ENCODE assay signal across 1 cellular context in the genomic region with DNA sequence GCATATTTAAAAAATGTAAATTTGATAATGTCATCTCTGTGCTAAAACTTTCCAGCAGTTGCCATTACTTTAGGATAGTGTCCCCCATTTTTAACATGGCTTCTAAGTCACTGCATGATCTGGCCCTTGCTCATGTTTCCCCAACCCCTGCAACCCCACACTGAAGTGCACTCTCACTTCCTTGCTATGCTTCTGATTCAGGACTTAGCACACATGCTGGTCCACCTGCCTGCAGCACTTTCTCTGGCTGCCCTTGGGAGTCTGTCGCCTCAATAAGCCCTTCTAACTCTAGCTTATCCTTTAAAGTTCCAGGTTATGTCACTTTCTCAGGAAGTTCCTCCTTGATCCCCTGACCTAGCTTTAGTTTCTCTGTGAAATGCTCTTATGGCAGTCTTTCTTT.
TF ChIP-seq lines count a peak whose summit lies in the region.

No MANE protein-coding gene starts in this region.

TF ChIP-seq in GM23338, 12 proteins besides CTCF, POLR2A, EP300 and RAD21 (continued from another document):
- TF ChIP-seq, protein P1, sequence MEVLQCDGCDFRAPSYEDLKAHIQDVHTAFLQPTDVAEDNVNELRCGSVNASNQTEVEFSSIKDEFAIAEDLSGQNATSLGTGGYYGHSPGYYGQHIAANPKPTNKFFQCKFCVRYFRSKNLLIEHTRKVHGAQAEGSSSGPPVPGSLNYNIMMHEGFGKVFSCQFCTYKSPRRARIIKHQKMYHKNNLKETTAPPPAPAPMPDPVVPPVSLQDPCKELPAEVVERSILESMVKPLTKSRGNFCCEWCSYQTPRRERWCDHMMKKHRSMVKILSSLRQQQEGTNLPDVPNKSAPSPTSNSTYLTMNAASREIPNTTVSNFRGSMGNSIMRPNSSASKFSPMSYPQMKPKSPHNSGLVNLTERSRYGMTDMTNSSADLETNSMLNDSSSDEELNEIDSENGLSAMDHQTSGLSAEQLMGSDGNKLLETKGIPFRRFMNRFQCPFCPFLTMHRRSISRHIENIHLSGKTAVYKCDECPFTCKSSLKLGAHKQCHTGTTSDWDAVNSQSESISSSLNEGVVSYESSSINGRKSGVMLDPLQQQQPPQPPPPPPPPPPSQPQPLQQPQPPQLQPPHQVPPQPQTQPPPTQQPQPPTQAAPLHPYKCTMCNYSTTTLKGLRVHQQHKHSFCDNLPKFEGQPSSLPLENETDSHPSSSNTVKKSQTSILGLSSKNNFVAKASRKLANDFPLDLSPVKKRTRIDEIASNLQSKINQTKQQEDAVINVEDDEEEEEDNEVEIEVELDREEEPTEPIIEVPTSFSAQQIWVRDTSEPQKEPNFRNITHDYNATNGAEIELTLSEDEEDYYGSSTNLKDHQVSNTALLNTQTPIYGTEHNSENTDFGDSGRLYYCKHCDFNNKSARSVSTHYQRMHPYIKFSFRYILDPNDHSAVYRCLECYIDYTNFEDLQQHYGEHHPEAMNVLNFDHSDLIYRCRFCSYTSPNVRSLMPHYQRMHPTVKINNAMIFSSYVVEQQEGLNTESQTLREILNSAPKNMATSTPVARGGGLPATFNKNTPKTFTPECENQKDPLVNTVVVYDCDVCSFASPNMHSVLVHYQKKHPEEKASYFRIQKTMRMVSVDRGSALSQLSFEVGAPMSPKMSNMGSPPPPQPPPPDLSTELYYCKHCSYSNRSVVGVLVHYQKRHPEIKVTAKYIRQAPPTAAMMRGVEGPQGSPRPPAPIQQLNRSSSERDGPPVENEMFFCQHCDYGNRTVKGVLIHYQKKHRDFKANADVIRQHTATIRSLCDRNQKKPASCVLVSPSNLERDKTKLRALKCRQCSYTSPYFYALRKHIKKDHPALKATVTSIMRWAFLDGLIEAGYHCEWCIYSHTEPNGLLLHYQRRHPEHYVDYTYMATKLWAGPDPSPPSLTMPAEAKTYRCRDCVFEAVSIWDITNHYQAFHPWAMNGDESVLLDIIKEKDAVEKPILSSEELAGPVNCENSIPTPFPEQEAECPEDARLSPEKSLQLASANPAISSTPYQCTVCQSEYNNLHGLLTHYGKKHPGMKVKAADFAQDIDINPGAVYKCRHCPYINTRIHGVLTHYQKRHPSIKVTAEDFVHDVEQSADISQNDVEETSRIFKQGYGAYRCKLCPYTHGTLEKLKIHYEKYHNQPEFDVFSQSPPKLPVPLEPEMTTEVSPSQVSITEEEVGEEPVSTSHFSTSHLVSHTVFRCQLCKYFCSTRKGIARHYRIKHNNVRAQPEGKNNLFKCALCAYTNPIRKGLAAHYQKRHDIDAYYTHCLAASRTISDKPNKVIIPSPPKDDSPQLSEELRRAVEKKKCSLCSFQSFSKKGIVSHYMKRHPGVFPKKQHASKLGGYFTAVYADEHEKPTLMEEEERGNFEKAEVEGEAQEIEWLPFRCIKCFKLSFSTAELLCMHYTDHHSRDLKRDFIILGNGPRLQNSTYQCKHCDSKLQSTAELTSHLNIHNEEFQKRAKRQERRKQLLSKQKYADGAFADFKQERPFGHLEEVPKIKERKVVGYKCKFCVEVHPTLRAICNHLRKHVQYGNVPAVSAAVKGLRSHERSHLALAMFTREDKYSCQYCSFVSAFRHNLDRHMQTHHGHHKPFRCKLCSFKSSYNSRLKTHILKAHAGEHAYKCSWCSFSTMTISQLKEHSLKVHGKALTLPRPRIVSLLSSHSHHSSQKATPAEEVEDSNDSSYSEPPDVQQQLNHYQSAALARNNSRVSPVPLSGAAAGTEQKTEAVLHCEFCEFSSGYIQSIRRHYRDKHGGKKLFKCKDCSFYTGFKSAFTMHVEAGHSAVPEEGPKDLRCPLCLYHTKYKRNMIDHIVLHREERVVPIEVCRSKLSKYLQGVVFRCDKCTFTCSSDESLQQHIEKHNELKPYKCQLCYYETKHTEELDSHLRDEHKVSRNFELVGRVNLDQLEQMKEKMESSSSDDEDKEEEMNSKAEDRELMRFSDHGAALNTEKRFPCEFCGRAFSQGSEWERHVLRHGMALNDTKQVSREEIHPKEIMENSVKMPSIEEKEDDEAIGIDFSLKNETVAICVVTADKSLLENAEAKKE (CRISPR knock-in tag; IDR thresholded peaks at IDR 0.05): no peak
- no peak for TF ChIP-seq ZNF114 (CRISPR knock-in tag; IDR thresholded peaks at IDR 0.05)
- TF ChIP-seq, protein P2, sequence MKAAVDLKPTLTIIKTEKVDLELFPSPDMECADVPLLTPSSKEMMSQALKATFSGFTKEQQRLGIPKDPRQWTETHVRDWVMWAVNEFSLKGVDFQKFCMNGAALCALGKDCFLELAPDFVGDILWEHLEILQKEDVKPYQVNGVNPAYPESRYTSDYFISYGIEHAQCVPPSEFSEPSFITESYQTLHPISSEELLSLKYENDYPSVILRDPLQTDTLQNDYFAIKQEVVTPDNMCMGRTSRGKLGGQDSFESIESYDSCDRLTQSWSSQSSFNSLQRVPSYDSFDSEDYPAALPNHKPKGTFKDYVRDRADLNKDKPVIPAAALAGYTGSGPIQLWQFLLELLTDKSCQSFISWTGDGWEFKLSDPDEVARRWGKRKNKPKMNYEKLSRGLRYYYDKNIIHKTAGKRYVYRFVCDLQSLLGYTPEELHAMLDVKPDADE (IDR thresholded peaks at IDR 0.05): no peak
- no peak for TF ChIP-seq POLR2AphosphoS5 (IDR thresholded peaks at IDR 0.05; ENCODE audit: low read depth)
- no peak for TF ChIP-seq ZNF331 (CRISPR knock-in tag; IDR thresholded peaks at IDR 0.05; ENCODE audit: low read depth)
